ENCODE assay signal across 12 cellular contexts in the genomic region with DNA sequence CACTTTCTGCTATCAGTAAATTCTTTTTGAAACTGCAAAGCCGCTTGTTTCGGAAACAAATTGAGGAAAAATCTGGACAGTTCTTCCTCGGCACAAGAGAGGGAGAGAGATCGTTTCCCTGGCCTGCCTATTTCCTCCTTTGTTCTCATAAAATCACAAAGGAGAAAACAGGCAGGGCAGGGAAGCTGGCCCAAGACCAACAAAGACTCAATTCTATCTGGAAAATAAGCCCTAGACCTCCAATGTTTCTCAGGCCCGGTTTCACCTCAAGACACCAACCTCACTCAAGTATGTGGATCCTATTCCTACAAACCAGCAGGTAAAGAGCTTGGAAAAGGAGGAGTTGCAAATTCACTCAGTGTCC. TPM values are rescaled to one million over a fixed set of nuclear protein-coding genes. Genes with fewer than 3 reads are reported as not detected.
DNase-seq lines count a peak whose midpoint lies in the region; ATAC-seq and TF ChIP-seq lines count a peak whose summit lies in the region.
"Had no signal": no experiment of that assay in that cellular context is flagged by ENCODE, and none has a peak within 500 bp of the region (broad histone marks: within the 10 kb centered on the region; RNA-seq: fewer than 3 reads in every experiment).

No MANE protein-coding gene starts in this region.

- no peak for TF ChIP-seq POLR2A in esophagus muscularis mucosa (IDR thresholded peaks at IDR 0.05; ENCODE audit: low read depth)

- H3K4me1 Mint-ChIP-seq in osteocyte (ENCODE audit: unreplicated experiment): peaks cover 44% of the 10 kb centered on the region

- intact Hi-C loops in heart right ventricle (cut with DNase I): no loop called here
- intact Hi-C loops in Right ventricle myocardium superior (cut with DNase I): no loop called here
- intact Hi-C loops in esophagus muscularis mucosa (cut with DNase I): no loop called here

- H3K4me1 ChIP-seq in heart right ventricle (peaks cover 11 to 87% (median 62%) of the 10 kb centered on the region in 9 donors), esophagus muscularis mucosa (peaks cover 48 to 87% (median 82%) of the 10 kb centered on the region in 4 donors)

- no peaks in the 10 kb centered on the region for H3K9me3 Mint-ChIP-seq in osteocyte (ENCODE audit: unreplicated experiment)
- H3K9me3 Mint-ChIP-seq: stimulated activated naive CD8-positive, alpha-beta T cell treated with anti-CD3 and anti-CD28 coated beads, Interleukin-15, Interleukin-2, amounts not matched to agents 100 ng/mL and 50 ng/mL, for 24 hours; T-helper 2 cell treated with Interferon-gamma antibody and Interleukin-4, amounts not matched to agents 5 μg/mL and 100 μg/mL, for 36 hours had no signal

- no peak for TF ChIP-seq EP300 in esophagus muscularis mucosa (IDR thresholded peaks at IDR 0.05)

- DNase-seq in heart right ventricle (peak in 1 of 2 donors; percentile 31), Right ventricle myocardium superior (no peak), esophagus muscularis mucosa (ENCODE audit: extremely low spot score) (no peak), osteocyte (ENCODE audit: extremely low spot score, unreplicated experiment) (no peak), NCI-H510A (lab: John Stamatoyannopoulos, UW) (no peak), SK-N-DZ (ENCODE audit: low spot score) (no peak)
- DNase-seq: HCEC 1CT; NK-92 treated with Interleukin-12 subunit alpha and Interleukin-12 subunit beta, amount 100 ng/mL, for 24 hours had no signal

- ATAC-seq in heart right ventricle (peak in 4 of 8 donors; percentile 36 to 71 (median 57)), Right ventricle myocardium superior (ENCODE audit: poor library complexity) (no peak), HG02763 (IDR thresholded peaks at IDR 0.05; ENCODE audit: unreplicated experiment) (no peak), GM18907 (IDR thresholded peaks at IDR 0.05; ENCODE audit: unreplicated experiment) (no peak)

- TF ChIP-seq CTCF in heart right ventricle (IDR thresholded peaks at IDR 0.05) (no peak), esophagus muscularis mucosa (IDR thresholded peaks at IDR 0.05) (no peak), osteocyte (IDR thresholded peaks at IDR 0.05) (no peak)

- peak overlapping the region in 1 of 10 donors; percentile 8 for H3K4me3 ChIP-seq in heart right ventricle
- no peak overlapping the region for H3K4me3 ChIP-seq in esophagus muscularis mucosa

- H3K36me3 Mint-ChIP-seq in osteocyte (ENCODE audit: unreplicated experiment): peaks cover 7% of the 10 kb centered on the region

- H3K27ac ChIP-seq in heart right ventricle (peak overlapping the region in 9 of 10 donors; percentile 2 to 82 (median 63)), esophagus muscularis mucosa (replicated peaks in 1 of 4) (peak overlapping the region; percentile 18 to 65 (median 34))

- H3K27ac Mint-ChIP-seq in osteocyte (ENCODE audit: unreplicated experiment): peak overlapping the region; percentile 62
- H3K27ac Mint-ChIP-seq: T-helper 2 cell treated with Interferon-gamma antibody and Interleukin-4, amounts not matched to agents 5 μg/mL and 100 μg/mL, for 36 hours had no signal

- no peaks in the 10 kb centered on the region for H3K27me3 Mint-ChIP-seq in osteocyte (ENCODE audit: unreplicated experiment)
- H3K27me3 Mint-ChIP-seq: stimulated activated naive CD8-positive, alpha-beta T cell treated with anti-CD3 and anti-CD28 coated beads, Interleukin-15, Interleukin-2, amounts not matched to agents 100 ng/mL and 50 ng/mL, for 24 hours had no signal

- 45 to 55% methylated on average over 5 of the region's 5 CpGs for WGBS in heart right ventricle, 2 donors
- 68% methylated on average over 5 of the region's 5 CpGs for WGBS in esophagus muscularis mucosa

- H3K9me3 ChIP-seq in heart right ventricle (peaks cover 0 to 4% (median 0%) of the 10 kb centered on the region in 11 donors), esophagus muscularis mucosa (no peaks in the 10 kb centered on the region)

- peaks cover 0 to 8% (median 0%) of the 10 kb centered on the region in 9 donors for H3K36me3 ChIP-seq in heart right ventricle
- peaks cover 0 to 7% (median 2%) of the 10 kb centered on the region in 4 donors for H3K36me3 ChIP-seq in esophagus muscularis mucosa

- no peaks in the 10 kb centered on the region for H3K27me3 ChIP-seq in heart right ventricle
- H3K27me3 ChIP-seq in esophagus muscularis mucosa: no peaks in the 10 kb centered on the region

- no peak overlapping the region for H3K4me3 Mint-ChIP-seq in osteocyte (ENCODE audit: unreplicated experiment)
- H3K4me3 Mint-ChIP-seq: stimulated activated naive CD8-positive, alpha-beta T cell treated with anti-CD3 and anti-CD28 coated beads, Interleukin-15, Interleukin-2, amounts not matched to agents 100 ng/mL and 50 ng/mL, for 24 hours; T-helper 2 cell treated with Interferon-gamma antibody and Interleukin-4, amounts not matched to agents 5 μg/mL and 100 μg/mL, for 36 hours had no signal

RNA-seq across cellular contexts. Expression of a gene that starts 19.5 kb away (rescaled TPM):
- total RNA-seq in heart right ventricle: 10 to 100 TPM; 19.8 to 38.8 (median 27.5) TPM
- 1 to 10 TPM; 4.9 to 8.3 TPM for polyA plus RNA-seq in heart right ventricle
- total RNA-seq in Right ventricle myocardium superior: 26.1 TPM
- 10 to 100 TPM; 43.9 to 72.2 (median 58.4) TPM for total RNA-seq in esophagus muscularis mucosa
- total RNA-seq in osteocyte: 51.7 and 55.9 TPM in 2 replicates
- 18.6 and 20.7 TPM in 2 replicates for polyA plus RNA-seq in SK-N-DZ (2014; cell fraction: cytosol; rRNA removed)
- 28.1 and 68.4 TPM in 2 replicates for polyA plus RNA-seq in SK-N-DZ (2014; cell fraction: nucleus; rRNA removed)
